ENCODE assay signal across 21 cellular contexts in genomic region chr7:80165177-80165576, GRCh38.
"Had no signal": no experiment of that assay in that cellular context is flagged by ENCODE, and none has a peak within 500 bp of the region (broad histone marks: within the 10 kb centered on the region; RNA-seq: fewer than 3 reads in every experiment).

No MANE protein-coding gene starts in this region.

- H3K4me1 Mint-ChIP-seq: central memory CD8-positive, alpha-beta T cell; stimulated activated memory B cell treated with anti-CD40 and anti-IgM and Interleukin-4, amounts not matched to agents 10 μg/mL and 1 μg/mL and 100 μg/mL, for 72 hours had no signal

- H3K27ac Mint-ChIP-seq: mesothelial cell of epicardium; natural killer cell treated with Interleukin-12 subunit alpha and Interleukin-12 subunit beta and Interleukin-15 and Interleukin-18, amount 100 ng/mL, for 72 hours; stimulated activated memory B cell treated with anti-CD40 and anti-IgM and Interleukin-4, amounts not matched to agents 10 μg/mL and 1 μg/mL and 100 μg/mL, for 72 hours; stimulated activated naive CD8-positive, alpha-beta T cell treated with anti-CD3 and anti-CD28 coated beads, Interleukin-15, Interleukin-2, amounts not matched to agents 100 ng/mL and 50 ng/mL, for 24 hours had no signal

- H3K4me3 ChIP-seq: heart left ventricle, pancreas, right lobe of liver, spleen, testis, tibial nerve had no signal

- H3K9me3 Mint-ChIP-seq: central memory CD8-positive, alpha-beta T cell had no signal

- ATAC-seq: esophagus mucosa; heart left ventricle; left lobe of liver; natural killer cell treated with Interleukin-12 subunit alpha and Interleukin-12 subunit beta and Interleukin-15 and Interleukin-18, amount 100 ng/mL, for 72 hours; pancreas; right lobe of liver; stimulated activated memory B cell treated with anti-CD40 and anti-IgM and Interleukin-4, amounts not matched to agents 10 μg/mL and 1 μg/mL and 100 μg/mL, for 72 hours had no signal

- H3K36me3 Mint-ChIP-seq: stimulated activated memory B cell treated with anti-CD40 and anti-IgM and Interleukin-4, amounts not matched to agents 10 μg/mL and 1 μg/mL and 100 μg/mL, for 72 hours had no signal

- H3K27ac ChIP-seq: heart left ventricle, pancreas, right lobe of liver, spleen, testis, tibial nerve had no signal

- H3K36me3 ChIP-seq: heart left ventricle, pancreas, right lobe of liver, spleen had no signal

- H3K4me3 Mint-ChIP-seq: central memory CD8-positive, alpha-beta T cell; mesothelial cell of epicardium; natural killer cell treated with Interleukin-12 subunit alpha and Interleukin-12 subunit beta and Interleukin-15 and Interleukin-18, amount 100 ng/mL, for 72 hours; stimulated activated memory B cell treated with anti-CD40 and anti-IgM and Interleukin-4, amounts not matched to agents 10 μg/mL and 1 μg/mL and 100 μg/mL, for 72 hours; stimulated activated naive CD8-positive, alpha-beta T cell treated with anti-CD3 and anti-CD28 coated beads, Interleukin-15, Interleukin-2, amounts not matched to agents 100 ng/mL and 50 ng/mL, for 24 hours had no signal

- H3K27me3 ChIP-seq: heart left ventricle, pancreas, right lobe of liver, spleen, testis, tibial nerve had no signal

- DNase-seq: effector memory CD4-positive, alpha-beta T cell; heart left ventricle; hippocampal formation; kidney glomerular epithelial cell; occipital lobe; pancreas; right lobe of liver; spleen; stimulated activated CD4-positive, alpha-beta T cell treated with anti-CD3 and anti-CD28 coated beads, Interleukin-15, amount 100 ng/mL, for 24 hours; stimulated activated CD4-positive, alpha-beta T cell treated with anti-CD3 and anti-CD28 coated beads, Interleukin-1b, Interleukin-23, amount 100 ng/mL, for 48 hours; stimulated activated CD4-positive, alpha-beta T cell treated with anti-CD3 and anti-CD28 coated beads, Interleukin-4, amount 100 ng/mL, for 24 hours; testis had no signal

- H3K9me3 ChIP-seq: pancreas, testis had no signal

- H3K4me1 ChIP-seq: pancreas, spleen, testis had no signal

- H3K27me3 Mint-ChIP-seq: central memory CD8-positive, alpha-beta T cell; natural killer cell treated with Interleukin-12 subunit alpha and Interleukin-12 subunit beta and Interleukin-15 and Interleukin-18, amount 100 ng/mL, for 72 hours; progenitor cell of endocrine pancreas; stimulated activated memory B cell treated with anti-CD40 and anti-IgM and Interleukin-4, amounts not matched to agents 10 μg/mL and 1 μg/mL and 100 μg/mL, for 72 hours; stimulated activated naive CD8-positive, alpha-beta T cell treated with anti-CD3 and anti-CD28 coated beads, Interleukin-15, Interleukin-2, amounts not matched to agents 100 ng/mL and 50 ng/mL, for 24 hours had no signal
